Comparison of ENCODE assay signal across 17 cellular contexts in the genomic region with DNA sequence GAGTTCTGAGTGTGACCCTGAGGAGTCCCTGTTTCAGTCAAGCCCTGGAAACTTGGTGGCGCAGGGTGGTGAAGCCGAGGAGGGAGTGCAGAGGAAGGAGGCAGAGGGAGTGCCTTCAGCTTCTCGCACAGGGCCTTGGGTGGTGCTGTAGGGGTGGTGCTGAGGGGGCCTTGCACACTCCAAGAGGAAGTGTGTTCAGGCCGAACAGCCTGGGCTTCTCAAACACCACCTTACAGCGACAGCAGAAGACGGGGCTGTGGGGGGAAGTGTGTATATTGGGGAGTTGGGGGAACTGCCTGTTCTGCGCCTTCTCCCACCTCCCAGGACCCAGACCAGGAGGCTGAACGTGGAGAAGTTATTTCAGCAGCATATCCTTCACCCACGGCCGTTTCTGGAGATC. TPM values are rescaled to one million over a fixed set of nuclear protein-coding genes. Genes with fewer than 3 reads are reported as not detected.
"Had no signal": no experiment of that assay in that cellular context is flagged by ENCODE, and none has a peak within 500 bp of the region (broad histone marks: within the 10 kb centered on the region; RNA-seq: fewer than 3 reads in every experiment).

No MANE protein-coding gene starts in this region.

- DNase-seq: activated CD4-positive, alpha-beta T cell treated with anti-CD3 and anti-CD28 coated beads for 4 hours; activated CD8-positive, alpha-beta T cell treated with anti-CD3 and anti-CD28 coated beads, Interleukin-2, amount 10 ng/mL, durations not matched to agents 7 days and 5 days; activated naive CD4-positive, alpha-beta T cell treated with anti-CD3 and anti-CD28 coated beads, Interleukin-2, amount 10 ng/mL, durations not matched to agents 7 days and 5 days; caudate nucleus; colonic mucosa; effector CD4-positive, alpha-beta T cell; foreskin melanocyte; heart left ventricle; left ventricle myocardium inferior; naive thymus-derived CD8-positive, alpha-beta T cell; SHP77; SW 1271; WERI-Rb-1 had no signal

- H3K27me3 Mint-ChIP-seq: type B pancreatic cell had no signal

- H3K9me3 Mint-ChIP-seq: activated naive CD4-positive, alpha-beta T cell treated with anti-CD3 and anti-CD28 coated beads, Interleukin-2, amount 10 ng/mL, durations not matched to agents 7 days and 5 days; activated T-helper 17 cell treated with anti-CD3 and anti-CD28 coated beads, Interleukin-2, amount 50 U/mL, for 72 hours; naive thymus-derived CD8-positive, alpha-beta T cell; type B pancreatic cell had no signal

- H3K4me1 Mint-ChIP-seq: activated naive CD4-positive, alpha-beta T cell treated with anti-CD3 and anti-CD28 coated beads, Interleukin-2, amount 10 ng/mL, durations not matched to agents 7 days and 5 days; activated T-helper 17 cell treated with anti-CD3 and anti-CD28 coated beads, Interleukin-2, amount 50 U/mL, for 72 hours had no signal

- ATAC-seq: activated CD8-positive, alpha-beta T cell treated with anti-CD3 and anti-CD28 coated beads, Interleukin-2, amount 10 ng/mL, durations not matched to agents 7 days and 5 days; activated T-helper 17 cell treated with anti-CD3 and anti-CD28 coated beads, Interleukin-2, amount 50 U/mL, for 72 hours; naive thymus-derived CD8-positive, alpha-beta T cell had no signal

- H3K36me3 Mint-ChIP-seq: activated naive CD4-positive, alpha-beta T cell treated with anti-CD3 and anti-CD28 coated beads, Interleukin-2, amount 10 ng/mL, durations not matched to agents 7 days and 5 days; naive thymus-derived CD8-positive, alpha-beta T cell; type B pancreatic cell had no signal

- H3K4me3 Mint-ChIP-seq: activated CD8-positive, alpha-beta T cell treated with anti-CD3 and anti-CD28 coated beads, Interleukin-2, amount 10 ng/mL, durations not matched to agents 7 days and 5 days; activated naive CD4-positive, alpha-beta T cell treated with anti-CD3 and anti-CD28 coated beads, Interleukin-2, amount 10 ng/mL, durations not matched to agents 7 days and 5 days; activated T-helper 17 cell treated with anti-CD3 and anti-CD28 coated beads, Interleukin-2, amount 50 U/mL, for 72 hours; naive thymus-derived CD8-positive, alpha-beta T cell; type B pancreatic cell had no signal

- H3K27ac Mint-ChIP-seq: activated CD8-positive, alpha-beta T cell treated with anti-CD3 and anti-CD28 coated beads, Interleukin-2, amount 10 ng/mL, durations not matched to agents 7 days and 5 days; activated naive CD4-positive, alpha-beta T cell treated with anti-CD3 and anti-CD28 coated beads, Interleukin-2, amount 10 ng/mL, durations not matched to agents 7 days and 5 days; activated T-helper 17 cell treated with anti-CD3 and anti-CD28 coated beads, Interleukin-2, amount 50 U/mL, for 72 hours; naive thymus-derived CD8-positive, alpha-beta T cell; type B pancreatic cell had no signal

RNA-seq across cellular contexts. Expression of gene CCDC42, which starts 18.2 kb away (rescaled TPM):
- total RNA-seq: colonic mucosa, left ventricle myocardium inferior, renal cortical epithelial cell had no signal

RNA-seq across cellular contexts. Expression of gene SPDYE4, which starts 31.9 kb away (rescaled TPM):
- total RNA-seq: activated CD8-positive, alpha-beta T cell treated with anti-CD3 and anti-CD28 coated beads, Interleukin-2, amount 10 ng/mL, durations not matched to agents 7 days and 5 days; activated T-helper 17 cell treated with anti-CD3 and anti-CD28 coated beads, Interleukin-2, amount 50 U/mL, for 72 hours; colonic mucosa; heart left ventricle; left ventricle myocardium inferior; naive thymus-derived CD8-positive, alpha-beta T cell; osteoblast; renal cortical epithelial cell had no signal
